In genomic region chr5:172647341-172648007, GRCh38 we compare ENCODE assay signal across 17 cellular contexts. TPM values are rescaled to one million over a fixed set of nuclear protein-coding genes. Genes with fewer than 3 reads are reported as not detected.
A peak's percentile ranks its signal among the peaks of the same experiment; 100 is the strongest.
DNase-seq lines count a peak whose midpoint lies in the region; ATAC-seq and TF ChIP-seq lines count a peak whose summit lies in the region.
"Had no signal": no experiment of that assay in that cellular context is flagged by ENCODE, and none has a peak within 500 bp of the region (broad histone marks: within the 10 kb centered on the region; RNA-seq: fewer than 3 reads in every experiment).

No MANE protein-coding gene starts in this region.

- no peak for TF ChIP-seq CTCF in adrenal gland (IDR thresholded peaks at IDR 0.05)
- TF ChIP-seq CTCF in left ventricle myocardium inferior (IDR thresholded peaks at IDR 0.05; ENCODE audit: borderline replicate concordance): no peak
- TF ChIP-seq CTCF in gastrocnemius medialis (IDR thresholded peaks at IDR 0.05 in 4 of 5, conservative IDR thresholded peaks at IDR 0.05 in 1 of 5): no peak

- DNase-seq in adrenal gland (no peak), left ventricle myocardium inferior (no peak), gastrocnemius medialis (no peak), NCI-H146 treated with DMSO at 0.1 percent for 48 hours (lab: John Stamatoyannopoulos, UW; ENCODE audit: unreplicated experiment) (no peak), AG20443 (ENCODE audit: low spot score) (no peak), NCI-H1105 treated with DMSO at 0.1 percent for 48 hours (lab: John Stamatoyannopoulos, UW) (no peak)
- DNase-seq: activated CD4-positive, alpha-beta T cell treated with anti-CD3 and anti-CD28 coated beads, Interleukin-2, amount 10 ng/mL, durations not matched to agents 7 days and 5 days; activated naive CD4-positive, alpha-beta T cell; activated T-cell treated with anti-CD3 and anti-CD28 coated beads for 4 hours; CD4-positive, CD25-positive, alpha-beta regulatory T cell; DMS153; naive thymus-derived CD4-positive, alpha-beta T cell had no signal

- H3K4me3 ChIP-seq in BLaER1 (peak overlapping the region; percentile 50; the same call in 1 of the 2 replicates), adrenal gland (no peak overlapping the region), left ventricle myocardium inferior (peak overlapping the region; percentile 85), gastrocnemius medialis (no peak overlapping the region)
- H3K4me3 ChIP-seq: lung, thoracic aorta had no signal

- H3K27ac ChIP-seq in BLaER1 (peak overlapping the region; percentile 92), adrenal gland (peak overlapping the region in 3 of 5 donors; percentile 19 to 89 (median 87)), left ventricle myocardium inferior (replicated peaks) (peak overlapping the region; percentile 97), gastrocnemius medialis (peak overlapping the region; percentile 48 to 87 (median 76))
- H3K27ac ChIP-seq: parathyroid adenoma, thoracic aorta had no signal

- H3K4me2 ChIP-seq in BLaER1: peak overlapping the region; percentile 96

- H3K9ac ChIP-seq in BLaER1: peak overlapping the region; percentile 89; the same call in 1 of the 2 replicates
- H3K9ac ChIP-seq: parathyroid adenoma had no signal

- WGBS in adrenal gland, 4 donors: 67 to 87% (median 81%) methylated on average over 3 to 11 of the region's 11 CpGs

- H3K36me3 ChIP-seq in BLaER1 (peaks cover 87% of the 10 kb centered on the region), adrenal gland (replicated peaks in 1 of 2) (peaks cover 0 to 10% of the 10 kb centered on the region in 2 donors), left ventricle myocardium inferior (peaks cover 6% of the 10 kb centered on the region), gastrocnemius medialis (no peaks in the 10 kb centered on the region)
- H3K36me3 ChIP-seq: thoracic aorta had no signal

- TF ChIP-seq POLR2A in adrenal gland (IDR thresholded peaks at IDR 0.05) (no peak), gastrocnemius medialis (IDR thresholded peaks at IDR 0.05) (no peak)

- ATAC-seq in gastrocnemius medialis (no peak), HG03175 (IDR thresholded peaks at IDR 0.05; ENCODE audit: unreplicated experiment) (no peak)
- ATAC-seq: naive thymus-derived CD4-positive, alpha-beta T cell had no signal

- no peaks in the 10 kb centered on the region for H3K27me3 ChIP-seq in BLaER1
- H3K27me3 ChIP-seq in adrenal gland: no peaks in the 10 kb centered on the region
- no peaks in the 10 kb centered on the region for H3K27me3 ChIP-seq in left ventricle myocardium inferior (ENCODE audit: low read depth)
- no peaks in the 10 kb centered on the region for H3K27me3 ChIP-seq in gastrocnemius medialis

- in situ Hi-C loops in gastrocnemius medialis (cut with MboI; ENCODE audit: low sequenced_read_pairs in 4 of 4): loop anchor here in 1 of 4 donors (5.0 kb wide), 1 partner anchor 45 kb away; no protein-coding TSS in a partner anchor

- H3K4me1 ChIP-seq in BLaER1: peaks cover 88% of the 10 kb centered on the region
- H3K4me1 ChIP-seq in adrenal gland (replicated peaks in 1 of 2): peaks cover 0 to 33% of the 10 kb centered on the region in 2 donors
- H3K4me1 ChIP-seq in left ventricle myocardium inferior: peaks cover 100% of the 10 kb centered on the region
- peaks cover 13 to 17% of the 10 kb centered on the region in 2 donors for H3K4me1 ChIP-seq in gastrocnemius medialis
- H3K4me1 ChIP-seq: parathyroid adenoma had no signal

- H3K9me3 ChIP-seq in BLaER1: peaks cover 7% of the 10 kb centered on the region; the same call in 1 of the 2 replicates
- H3K9me3 ChIP-seq in adrenal gland (replicated peaks in 1 of 3): no peaks in the 10 kb centered on the region
- H3K9me3 ChIP-seq in left ventricle myocardium inferior (replicated peaks): no peaks in the 10 kb centered on the region
- no peaks in the 10 kb centered on the region for H3K9me3 ChIP-seq in gastrocnemius medialis
- H3K9me3 ChIP-seq: thoracic aorta had no signal

- H4K20me1 ChIP-seq in BLaER1: peaks cover 81% of the 10 kb centered on the region

- intact Hi-C loops in adrenal gland (cut with DNase I) (no loop called here), left ventricle myocardium inferior (cut with micrococcal nuclease) (loop anchor here (10.0 kb wide), 1 partner anchor 47 kb away; no protein-coding TSS in a partner anchor), gastrocnemius medialis (cut with DNase I; ENCODE audit: low total_unique reads) (no loop called here)

RNA-seq across cellular contexts. Expression of gene NEURL1B, which starts 6.4 kb away (rescaled TPM):
- total RNA-seq in adrenal gland: 10 to 100 TPM; 26.2 to 99.9 (median 60.5) TPM
- 10 to 100 TPM in 2 of 3 donors, 1 to 10 TPM in 1; 9.8 to 17.9 (median 13.9) TPM for polyA plus RNA-seq in adrenal gland
- 24.0 TPM for total RNA-seq in left ventricle myocardium inferior
- 10 to 100 TPM in 3 of 4 donors, 1 to 10 TPM in 1; 8.7 to 18.8 (median 15.1) TPM for total RNA-seq in gastrocnemius medialis
- polyA plus RNA-seq: CD4-positive, CD25-positive, alpha-beta regulatory T cell had no signal

Comparison
In these comparisons a context has a peak if more than half of its experiments do, and no peak if none do; other contexts are left out.
1. H3K4me3 ChIP-seq: peak in BLaER1 (single experiment) and left ventricle myocardium inferior (single experiment); none in adrenal gland (0 of 4) and gastrocnemius medialis (0 of 4).
2. Peak in every context shown above with its lines, with median percentiles within 50 percentile points of each other: H3K27ac ChIP-seq.